In genomic region chr5:86875539-86875938, GRCh38 we compare ENCODE assay signal across 37 cellular contexts.
"Had no signal": no experiment of that assay in that cellular context is flagged by ENCODE, and none has a peak within 500 bp of the region (broad histone marks: within the 10 kb centered on the region; RNA-seq: fewer than 3 reads in every experiment).

No MANE protein-coding gene starts in this region.

- DNase-seq: activated effector memory CD4-positive, alpha-beta T cell treated with anti-CD3 and anti-CD28 coated beads, Interleukin-2, amount 50 U/mL, for 16 hours; activated effector memory CD4-positive, alpha-beta T cell treated with Interleukin-2 at 50 U/mL for 16 hours; activated gamma-delta T cell; activated gamma-delta T cell treated with Interleukin-2 at 50 U/mL for 16 hours; activated naive CD4-positive, alpha-beta T cell; activated naive CD4-positive, alpha-beta T cell treated with anti-CD3 and anti-CD28 coated beads for 36 hours; activated naive CD4-positive, alpha-beta T cell treated with anti-CD3 and anti-CD28 coated beads, Interleukin-2, amount 10 ng/mL, durations not matched to agents 7 days and 5 days; activated naive CD4-positive, alpha-beta T cell treated with anti-CD3 and anti-CD28 coated beads, Interleukin-2, amount 50 U/mL, for 16 hours; activated naive CD4-positive, alpha-beta T cell treated with Interleukin-2 at 50 U/mL for 16 hours; activated naive CD8-positive, alpha-beta T cell treated with anti-CD3 and anti-CD28 coated beads for 36 hours; activated naive CD8-positive, alpha-beta T cell treated with anti-CD3 and anti-CD28 coated beads, Interleukin-2, amount 10 ng/mL, durations not matched to agents 7 days and 5 days; activated naive CD8-positive, alpha-beta T cell treated with anti-CD3 and anti-CD28 coated beads, Interleukin-2, amount 50 U/mL, for 24 hours; activated T-cell treated with anti-CD3 and anti-CD28 coated beads, Interleukin-2, amount 50 U/mL, for 1 hour; activated T-cell treated with anti-CD3 and anti-CD28 coated beads, Interleukin-2, amount 50 U/mL, for 4 hours; activated T-cell treated with anti-CD3 and anti-CD28 coated beads, Interleukin-2, amount 50 U/mL, for 48 hours; activated T-cell treated with anti-CD3 and anti-CD28 coated beads, Interleukin-2, amount 50 U/mL, for 72 hours; adrenal gland; amniotic stem cell; amygdala; anterior cingulate cortex; aorta; body of pancreas; brain microvascular endothelial cell; caudate nucleus; central memory CD4-positive, alpha-beta T cell; cerebellar nuclear complex had no signal

- H3K36me3 ChIP-seq: adrenal gland, ascending aorta, brain microvascular endothelial cell, breast epithelium, cardiac muscle cell had no signal

- H3K27ac Mint-ChIP-seq: activated naive CD4-positive, alpha-beta T cell treated with anti-CD3 and anti-CD28 coated beads for 36 hours; activated naive CD4-positive, alpha-beta T cell treated with anti-CD3 and anti-CD28 coated beads, Interleukin-2, amount 10 ng/mL, durations not matched to agents 7 days and 5 days; activated naive CD4-positive, alpha-beta T cell treated with anti-CD3 and anti-CD28 coated beads, Interleukin-2, amount 50 U/mL, for 24 hours; activated naive CD4-positive, alpha-beta T cell treated with anti-CD3 and anti-CD28 coated beads, Interleukin-2, amount 50 U/mL, for 72 hours; activated naive CD8-positive, alpha-beta T cell; activated naive CD8-positive, alpha-beta T cell treated with anti-CD3 and anti-CD28 coated beads for 36 hours; activated naive CD8-positive, alpha-beta T cell treated with anti-CD3 and anti-CD28 coated beads, Interleukin-2, amount 10 ng/mL, durations not matched to agents 7 days and 5 days; activated naive CD8-positive, alpha-beta T cell treated with anti-CD3 and anti-CD28 coated beads, Interleukin-2, amount 50 U/mL, for 24 hours; activated T-cell treated with anti-CD3 and anti-CD28 coated beads, Interleukin-2, amount 50 U/mL, for 72 hours; activated T-helper 1 cell treated with anti-CD3 and anti-CD28 coated beads, Interleukin-12 subunit alpha, Interleukin-12 subunit beta, Interleukin-2, Interleukin-4 antibody, amounts not matched to agents 30 ng/mL and 10 ng/mL and 1 ng/mL, durations not matched to agents 14 hours and 24 hours and 36 hours; activated T-helper 17 cell treated with anti-CD3 and anti-CD28 coated beads, Interleukin-2, amount 50 U/mL, for 72 hours; activated T-helper 2 cell treated with anti-CD3 and anti-CD28 coated beads, Interferon-gamma antibody, Interleukin-2, Interleukin-4, amounts not matched to agents 10 μg/mL and 5 μg/mL and 100 μg/mL, durations not matched to agents 14 hours and 24 hours and 36 hours; brain had no signal

- ATAC-seq: activated naive CD4-positive, alpha-beta T cell treated with anti-CD3 and anti-CD28 coated beads, Interleukin-2, amount 50 U/mL, for 72 hours; activated naive CD8-positive, alpha-beta T cell treated with anti-CD3 and anti-CD28 coated beads, Interleukin-2, amount 50 U/mL, for 24 hours; activated T-cell treated with anti-CD3 and anti-CD28 coated beads, Interleukin-2, amount 50 U/mL, for 4 hours; activated T-cell treated with anti-CD3 and anti-CD28 coated beads, Interleukin-2, amount 50 U/mL, for 72 hours; activated T-helper 17 cell treated with anti-CD3 and anti-CD28 coated beads, Interleukin-2, amount 50 U/mL, for 72 hours; body of pancreas had no signal

- H3K4me3 Mint-ChIP-seq: activated naive CD4-positive, alpha-beta T cell treated with anti-CD3 and anti-CD28 coated beads for 36 hours; activated naive CD4-positive, alpha-beta T cell treated with anti-CD3 and anti-CD28 coated beads, Interleukin-2, amount 10 ng/mL, durations not matched to agents 7 days and 5 days; activated naive CD4-positive, alpha-beta T cell treated with anti-CD3 and anti-CD28 coated beads, Interleukin-2, amount 50 U/mL, for 24 hours; activated naive CD8-positive, alpha-beta T cell; activated naive CD8-positive, alpha-beta T cell treated with anti-CD3 and anti-CD28 coated beads for 36 hours; activated naive CD8-positive, alpha-beta T cell treated with anti-CD3 and anti-CD28 coated beads, Interleukin-2, amount 10 ng/mL, durations not matched to agents 7 days and 5 days; activated naive CD8-positive, alpha-beta T cell treated with anti-CD3 and anti-CD28 coated beads, Interleukin-2, amount 50 U/mL, for 24 hours; activated T-cell treated with anti-CD3 and anti-CD28 coated beads, Interleukin-2, amount 50 U/mL, for 4 hours; activated T-cell treated with anti-CD3 and anti-CD28 coated beads, Interleukin-2, amount 50 U/mL, for 72 hours; activated T-helper 1 cell treated with anti-CD3 and anti-CD28 coated beads, Interleukin-12 subunit alpha, Interleukin-12 subunit beta, Interleukin-2, Interleukin-4 antibody, amounts not matched to agents 30 ng/mL and 10 ng/mL and 1 ng/mL, durations not matched to agents 14 hours and 24 hours and 36 hours; activated T-helper 17 cell treated with anti-CD3 and anti-CD28 coated beads, Interleukin-2, amount 50 U/mL, for 72 hours; brain; central memory CD8-positive, alpha-beta T cell had no signal

- H3K9me3 Mint-ChIP-seq: activated naive CD4-positive, alpha-beta T cell treated with anti-CD3 and anti-CD28 coated beads for 36 hours; activated naive CD4-positive, alpha-beta T cell treated with anti-CD3 and anti-CD28 coated beads, Interleukin-2, amount 10 ng/mL, durations not matched to agents 7 days and 5 days; activated naive CD4-positive, alpha-beta T cell treated with anti-CD3 and anti-CD28 coated beads, Interleukin-2, amount 50 U/mL, for 24 hours; activated naive CD4-positive, alpha-beta T cell treated with anti-CD3 and anti-CD28 coated beads, Interleukin-2, amount 50 U/mL, for 72 hours; activated naive CD8-positive, alpha-beta T cell treated with anti-CD3 and anti-CD28 coated beads for 36 hours; activated naive CD8-positive, alpha-beta T cell treated with anti-CD3 and anti-CD28 coated beads, Interleukin-2, amount 10 ng/mL, durations not matched to agents 7 days and 5 days; activated naive CD8-positive, alpha-beta T cell treated with anti-CD3 and anti-CD28 coated beads, Interleukin-2, amount 50 U/mL, for 24 hours; activated T-cell treated with anti-CD3 and anti-CD28 coated beads, Interleukin-2, amount 50 U/mL, for 4 hours; activated T-cell treated with anti-CD3 and anti-CD28 coated beads, Interleukin-2, amount 50 U/mL, for 72 hours; activated T-helper 1 cell treated with anti-CD3 and anti-CD28 coated beads, Interleukin-12 subunit alpha, Interleukin-12 subunit beta, Interleukin-2, Interleukin-4 antibody, amounts not matched to agents 30 ng/mL and 10 ng/mL and 1 ng/mL, durations not matched to agents 14 hours and 24 hours and 36 hours; activated T-helper 17 cell treated with anti-CD3 and anti-CD28 coated beads, Interleukin-2, amount 50 U/mL, for 72 hours; activated T-helper 2 cell treated with anti-CD3 and anti-CD28 coated beads, Interferon-gamma antibody, Interleukin-2, Interleukin-4, amounts not matched to agents 10 μg/mL and 5 μg/mL and 100 μg/mL, durations not matched to agents 14 hours and 24 hours and 36 hours; central memory CD8-positive, alpha-beta T cell had no signal

- H3K4me1 ChIP-seq: adrenal gland, ascending aorta, body of pancreas, breast epithelium had no signal

- H3K4me1 Mint-ChIP-seq: activated naive CD4-positive, alpha-beta T cell treated with anti-CD3 and anti-CD28 coated beads, Interleukin-2, amount 10 ng/mL, durations not matched to agents 7 days and 5 days; activated naive CD4-positive, alpha-beta T cell treated with anti-CD3 and anti-CD28 coated beads, Interleukin-2, amount 50 U/mL, for 24 hours; activated naive CD8-positive, alpha-beta T cell treated with anti-CD3 and anti-CD28 coated beads for 36 hours; activated naive CD8-positive, alpha-beta T cell treated with anti-CD3 and anti-CD28 coated beads, Interleukin-2, amount 10 ng/mL, durations not matched to agents 7 days and 5 days; activated naive CD8-positive, alpha-beta T cell treated with anti-CD3 and anti-CD28 coated beads, Interleukin-2, amount 50 U/mL, for 24 hours; activated T-helper 17 cell treated with anti-CD3 and anti-CD28 coated beads, Interleukin-2, amount 50 U/mL, for 72 hours; central memory CD8-positive, alpha-beta T cell had no signal

- H3K27me3 ChIP-seq: adrenal gland, ascending aorta, body of pancreas, brain microvascular endothelial cell, breast epithelium, cardiac muscle cell had no signal

- H3K9me3 ChIP-seq: adrenal gland, ascending aorta, body of pancreas, breast epithelium had no signal

- H3K36me3 Mint-ChIP-seq: activated naive CD4-positive, alpha-beta T cell treated with anti-CD3 and anti-CD28 coated beads, Interleukin-2, amount 10 ng/mL, durations not matched to agents 7 days and 5 days; activated naive CD4-positive, alpha-beta T cell treated with anti-CD3 and anti-CD28 coated beads, Interleukin-2, amount 50 U/mL, for 24 hours; activated naive CD4-positive, alpha-beta T cell treated with anti-CD3 and anti-CD28 coated beads, Interleukin-2, amount 50 U/mL, for 72 hours; activated naive CD8-positive, alpha-beta T cell; activated naive CD8-positive, alpha-beta T cell treated with anti-CD3 and anti-CD28 coated beads for 36 hours; activated naive CD8-positive, alpha-beta T cell treated with anti-CD3 and anti-CD28 coated beads, Interleukin-2, amount 10 ng/mL, durations not matched to agents 7 days and 5 days; brain had no signal

- H3K27ac ChIP-seq: adrenal gland, ascending aorta, body of pancreas, brain microvascular endothelial cell, breast epithelium, cardiac muscle cell had no signal

- H3K4me3 ChIP-seq: adrenal gland, ascending aorta, body of pancreas, breast epithelium, cardiac muscle cell had no signal
